21 cellular contexts compared by ENCODE assay signal in genomic region chr20:23507346-23507745, GRCh38. TPM values are rescaled to one million over a fixed set of nuclear protein-coding genes. Genes with fewer than 3 reads are reported as not detected.
DNase-seq lines count a peak whose midpoint lies in the region; ATAC-seq, FAIRE-seq and TF ChIP-seq lines count a peak whose summit lies in the region.
"Had no signal": no experiment of that assay in that cellular context is flagged by ENCODE, and none has a peak within 500 bp of the region (broad histone marks: within the 10 kb centered on the region; RNA-seq: fewer than 3 reads in every experiment).

No MANE protein-coding gene starts in this region.

- dilution Hi-C loops in IMR-90 (cut with HindIII; ENCODE audit: low sequenced_read_pairs, unreplicated experiment) = no loop called here

- CTCF ChIA-PET in IMR-90 (lab: Yijun Ruan, JAX) (no interaction called here), K562 (lab: Yijun Ruan, JAX; ENCODE audit: low intra/inter-chr PET ratio) (interaction anchor here (0.7 kb wide), 1 partner anchor 395 kb away, joined by 3 read pairs; no protein-coding TSS in a partner anchor)

- FAIRE-seq in K562 (lab: Jason Lieb, UNC) = no peak

- no peak overlapping the region for H2BK120ac ChIP-seq in IMR-90 (ENCODE audit: low read depth, low read length)

- H2BK15ac ChIP-seq in IMR-90 (ENCODE audit: low read depth, low read length) = no peak overlapping the region

- H3K9me3 ChIP-seq in IMR-90 (ENCODE audit: control insufficient read depth, insufficient read depth, low read length) = no peaks in the 10 kb centered on the region
- no peaks in the 10 kb centered on the region for H3K9me3 ChIP-seq in K562 (replicated peaks; ENCODE audit: control insufficient read depth, insufficient read depth, low read depth, low read length)

- H3K36me3 ChIP-seq in GM23338 (ENCODE audit: insufficient read depth) = no peaks in the 10 kb centered on the region
- H3K36me3 ChIP-seq in IMR-90 (ENCODE audit: control insufficient read depth, insufficient read depth, low read length) = no peaks in the 10 kb centered on the region
- H3K36me3 ChIP-seq in K562 (ENCODE audit: control insufficient read depth, insufficient read depth, low read length) = no peaks in the 10 kb centered on the region

- in situ Hi-C loops in IMR-90 (cut with MboI; ENCODE audit: low sequenced_read_pairs) (no loop called here), K562 (cut with MboI) (no loop called here)

- intact Hi-C loops in IMR-90 (cut with micrococcal nuclease) = no loop called here
- intact Hi-C loops in K562 (cut with micrococcal nuclease) = no loop called here
- intact Hi-C loops in head of caudate nucleus (cut with DNase I) = no loop called here

- H3K27ac ChIP-seq in GM23338 (ENCODE audit: low read depth) (no peak overlapping the region), IMR-90 (ENCODE audit: insufficient read depth, low read length) (no peak overlapping the region), K562 (ENCODE audit: extremely low read depth, low read depth, low read length) (no peak overlapping the region)
- H3K27ac ChIP-seq: KMS-11 had no signal

- H3K4me3 Mint-ChIP-seq in GM23338 (no peak overlapping the region), nephron progenitor cell (no peak overlapping the region)
- H3K4me3 Mint-ChIP-seq: CD14-positive monocyte had no signal

- peak overlapping the region; percentile 63; the same call in 1 of the 2 replicates for H3K4me2 ChIP-seq in GM23338
- no peak overlapping the region for H3K4me2 ChIP-seq in IMR-90 (ENCODE audit: low read depth, low read length)
- no peak overlapping the region for H3K4me2 ChIP-seq in K562 (ENCODE audit: insufficient read depth, low read length)
- H3K4me2 ChIP-seq: KMS-11 had no signal

- no peak overlapping the region for H3K23ac ChIP-seq in IMR-90 (ENCODE audit: low read depth, low read length)

- H3K27me3 ChIP-seq in GM23338 (ENCODE audit: insufficient read depth) (no peaks in the 10 kb centered on the region), IMR-90 (ENCODE audit: control insufficient read depth, insufficient read depth, low read length) (no peaks in the 10 kb centered on the region; the same call in 1 of the 2 replicates), K562 (ENCODE audit: control insufficient read depth in 2 of 2, insufficient read depth in 2 of 2, low read length in 2 of 2) (peaks cover 2 to 23% of the 10 kb centered on the region in 2 experiments; a peak in 2 of 5 replicates)

- no peak overlapping the region for H3K56ac ChIP-seq in IMR-90 (ENCODE audit: extremely low read depth, insufficient read depth, low read length)

- H3K4me1 Mint-ChIP-seq in GM23338 = peaks cover 20% of the 10 kb centered on the region
- peaks cover 60% of the 10 kb centered on the region for H3K4me1 Mint-ChIP-seq in nephron progenitor cell
- H3K4me1 Mint-ChIP-seq: CD14-positive monocyte had no signal

- H3K14ac ChIP-seq in IMR-90 (replicated peaks; ENCODE audit: low read depth, low read length) = no peak overlapping the region

- no peaks in the 10 kb centered on the region for H3K36me3 Mint-ChIP-seq in GM23338 (ENCODE audit: low read depth)
- H3K36me3 Mint-ChIP-seq in nephron progenitor cell (ENCODE audit: low read depth) = no peaks in the 10 kb centered on the region
- H3K36me3 Mint-ChIP-seq: CD14-positive monocyte had no signal

- H3K9ac ChIP-seq in IMR-90 (ENCODE audit: low read depth, low read length) (no peak overlapping the region), K562 (ENCODE audit: insufficient read depth in 1 of 2, low read depth in 2 of 2, low read length in 2 of 2) (no peak overlapping the region)
- H3K9ac ChIP-seq: KMS-11 had no signal

- 83% methylated on average over 1 of the region's 6 CpGs; no CpG with 5 or more reads in 1 of the 2 experiments for WGBS in IMR-90 (ENCODE audit: extremely low coverage in 2 of 2, insufficient read length in 1 of 2), 2 experiments
- WGBS in K562 (ENCODE audit: insufficient coverage, low coverage, missing lambda C conversion rate) = 2% methylated on average over 6 of the region's 6 CpGs

- no peak for TF ChIP-seq POLR2A in IMR-90 (IDR thresholded peaks at IDR 0.05; ENCODE audit: low read depth, low read length)
- TF ChIP-seq POLR2A in K562 (conservative IDR thresholded peaks at IDR 0.05) = no peak

- ATAC-seq in GM23338 = peak; percentile 84
- ATAC-seq in IMR-90 (ENCODE audit: low read depth) = no peak
- peak; percentile 68 for ATAC-seq in K562
- ATAC-seq in HG03521 (IDR thresholded peaks at IDR 0.05; ENCODE audit: unreplicated experiment) = no peak

- H2AFZ ChIP-seq in GM23338 (no peak overlapping the region), IMR-90 (replicated peaks; ENCODE audit: low read length, poor library complexity) (peak overlapping the region; percentile 56), K562 (ENCODE audit: low read depth, low read length) (no peak overlapping the region)

- no peak overlapping the region; the same call in 1 of the 2 replicates for H3K27ac Mint-ChIP-seq in GM23338
- H3K27ac Mint-ChIP-seq in nephron progenitor cell = peak overlapping the region; percentile 80
- H3K27ac Mint-ChIP-seq: CD14-positive monocyte had no signal

- no peaks in the 10 kb centered on the region for H3K9me2 ChIP-seq in GM23338 (ENCODE audit: insufficient read depth)

- no peaks in the 10 kb centered on the region for H3K9me1 ChIP-seq in IMR-90 (ENCODE audit: insufficient read depth, low read length)
- H3K9me1 ChIP-seq in K562 (ENCODE audit: control insufficient read depth, insufficient read depth, low read length) = no peaks in the 10 kb centered on the region

- TF ChIP-seq CTCF in GM23338 (conservative IDR thresholded peaks at IDR 0.05; ENCODE audit: low read depth in 2 of 2) (peak; percentile 35 to 46; a peak in 3 of 4 replicates), IMR-90 (conservative IDR thresholded peaks at IDR 0.05; ENCODE audit: low read depth, low read length) (no peak), K562 (IDR thresholded peaks at IDR 0.05 in 2 of 3, conservative IDR thresholded peaks at IDR 0.05 in 1 of 3; ENCODE audit: insufficient read depth in 2 of 3, low read depth in 1 of 3, low read length in 3 of 3) (peak; percentile 21 to 83 (median 56); a peak in 4 of 6 replicates), nephron progenitor cell (IDR thresholded peaks at IDR 0.05) (no peak)

- no peak overlapping the region for H3K18ac ChIP-seq in IMR-90 (ENCODE audit: low read depth, low read length)

- no peak overlapping the region for H4K8ac ChIP-seq in IMR-90 (ENCODE audit: low read depth in 2 of 2, low read length in 2 of 2)

- no TSS peak for BruUV-seq in IMR-90 (replicated peaks; lab: Mats Ljungman, UMichigan)
- BruUV-seq in K562 (replicated peaks; lab: Mats Ljungman, UMichigan) = no TSS peak

- no peak overlapping the region for H4K5ac ChIP-seq in IMR-90 (ENCODE audit: low read depth, low read length)

- no peak overlapping the region for H2AK5ac ChIP-seq in IMR-90 (ENCODE audit: low read depth, low read length)

- no peaks in the 10 kb centered on the region for H3K79me1 ChIP-seq in IMR-90 (ENCODE audit: low read depth in 1 of 2, low read length in 2 of 2)

- DNase-seq in GM23338 (ENCODE audit: low spot score) (peak; percentile 36), IMR-90 (no peak), K562 (ENCODE audit: extremely low read depth in 1 of 4, low spot score in 3 of 4) (no peak), nephron progenitor cell (no peak), head of caudate nucleus (no peak)
- no peak for DNase-seq in stimulated activated CD4-positive, alpha-beta T cell treated with anti-CD3 and anti-CD28 coated beads, Interleukin-4, amount 100 ng/mL, for 24 hours
- DNase-seq: ACHN, AML-193, EL, HCEC 1CT, NCI-H1048, NCI-H146, NCI-H2081, NCI-H2227 treated with DMSO at 0.1 percent for 48 hours, RPMI8226, SIG-M5, SW 1271 had no signal

- H3K27me3 Mint-ChIP-seq in GM23338 (ENCODE audit: insufficient read depth, low read depth, poor library complexity) (peaks cover 9% of the 10 kb centered on the region), nephron progenitor cell (ENCODE audit: low read depth, poor library complexity) (peaks cover 2% of the 10 kb centered on the region)

- H3K4me1 ChIP-seq in GM23338 (ENCODE audit: insufficient read depth) (peaks cover 6% of the 10 kb centered on the region; the same call in 1 of the 2 replicates), IMR-90 (ENCODE audit: control insufficient read depth, insufficient read depth, low read length) (no peaks in the 10 kb centered on the region), K562 (replicated peaks in 1 of 2; ENCODE audit: control insufficient read depth in 2 of 2, insufficient read depth in 2 of 2, low read length in 2 of 2) (no peaks in the 10 kb centered on the region)

- no peak overlapping the region for H4K91ac ChIP-seq in IMR-90 (ENCODE audit: insufficient read depth, low read depth, low read length)

- TF ChIP-seq RAD21 in IMR-90 (IDR thresholded peaks at IDR 0.05; ENCODE audit: low read length) = no peak
- no peak; a peak in 1 of 4 replicates for TF ChIP-seq RAD21 in K562 (CRISPR knock-in tag; conservative IDR thresholded peaks at IDR 0.05 in 1 of 2, IDR thresholded peaks at IDR 0.05 in 1 of 2)

- no peak overlapping the region for H3K4ac ChIP-seq in IMR-90 (ENCODE audit: low read depth, low read length)

- H2BK20ac ChIP-seq in IMR-90 (ENCODE audit: low read depth, low read length) = no peak overlapping the region

- no peak for TF ChIP-seq EP300 in K562 (IDR thresholded peaks at IDR 0.05; ENCODE audit: low read length)

- no peaks in the 10 kb centered on the region for H3K79me2 ChIP-seq in GM23338 (replicated peaks; ENCODE audit: insufficient read depth)
- H3K79me2 ChIP-seq in K562 (ENCODE audit: control insufficient read depth, insufficient read depth, low read length) = no peaks in the 10 kb centered on the region

- H3K9me3 Mint-ChIP-seq in GM23338 (no peaks in the 10 kb centered on the region), nephron progenitor cell (no peaks in the 10 kb centered on the region)

- POLR2A ChIA-PET in IMR-90 (lab: Charles Lee; ENCODE audit: unreplicated experiment) (no interaction called here), K562 (lab: Yijun Ruan, JAX) (interaction anchor here (0.6 kb wide), 1 partner anchor 18 kb away, joined by 3 read pairs; no protein-coding TSS in a partner anchor)

- H3K4me3 ChIP-seq in GM23338 = no peak overlapping the region
- H3K4me3 ChIP-seq in IMR-90 (ENCODE audit: insufficient read depth, low read depth, low read length) = no peak overlapping the region
- no peak overlapping the region for H3K4me3 ChIP-seq in K562

- H2BK5ac ChIP-seq in IMR-90 (ENCODE audit: low read depth, low read length, poor library complexity, severe bottlenecking) = no peak overlapping the region

- H3F3A ChIP-seq in GM23338 (replicated peaks; ENCODE audit: low read depth) = no peaks in the 10 kb centered on the region

- H4K20me1 ChIP-seq in GM23338 (replicated peaks; ENCODE audit: insufficient read depth) (no peaks in the 10 kb centered on the region), IMR-90 (ENCODE audit: insufficient read depth, low read length) (no peaks in the 10 kb centered on the region), K562 (replicated peaks; ENCODE audit: control insufficient read depth, insufficient read depth, low read length) (no peaks in the 10 kb centered on the region)

- no peak overlapping the region for H2AK9ac ChIP-seq in IMR-90 (replicated peaks; ENCODE audit: low read depth, low read length, poor library complexity)

RNA-seq across cellular contexts. Expression of gene CST8, which starts 16.4 kb away (rescaled TPM):
- total RNA-seq in GM23338 (2014; rRNA removed; shearing (Covaris generic)) = not detected in 2 replicates
- polyA plus RNA-seq in GM23338 (2016; fragmentation: Nextera tagmentation; extraction: Ambion mirVana) (not detected in 2 replicates), IMR-90 (2012; rRNA removed) (not detected in 2 replicates), K562 (2011; rRNA removed) (not detected in 2 replicates), K562 (2014; fragmentation: Illumina TruSeq; extraction: Trizol) (not detected in 2 replicates), K562 (2014; fragmentation: Nextera tagmentation; extraction: Ambion mirVana) (not detected), K562 (2014; rRNA removed) (not detected in 2 replicates)
- total RNA-seq in IMR-90 (2012; rRNA removed) (not detected in 2 replicates), K562 (2014; rRNA removed) (not detected in 2 replicates), K562 (2014; rRNA removed; fragmentation: Illumina TruSeq; extraction: Trizol) (not detected in 2 replicates), K562 (2015; rRNA removed; fragmentation: Illumina TruSeq; extraction: Trizol) (not detected in 2 replicates), K562 (2021) (not detected in 2 replicates)
- polyA plus RNA-seq in IMR-90 (2012; cell fraction: cytosol; rRNA removed) = not detected in 2 replicates
- not detected in 2 replicates for polyA plus RNA-seq in IMR-90 (2012; cell fraction: nucleus; rRNA removed; ENCODE audit: low replicate concordance)
- not detected in 2 replicates for total RNA-seq in K562 (2011; cell fraction: chromatin; rRNA removed; ENCODE audit: low replicate concordance)
- total RNA-seq in K562 (2011; cell fraction: nucleolus; rRNA removed) = not detected in 2 replicates
- total RNA-seq in K562 (2011; cell fraction: nucleoplasm; rRNA removed) = not detected in 2 replicates
- polyA plus RNA-seq in K562 (2011; cell fraction: cytosol; rRNA removed) = not detected in 2 replicates
- not detected in 2 replicates for polyA plus RNA-seq in K562 (2011; cell fraction: nucleus; rRNA removed)
- polyA plus RNA-seq in K562 (2012) = not detected in 2 replicates
- polyA minus RNA-seq in K562 (2011; rRNA and poly(A)+ RNA removed) = not detected in 2 replicates
- polyA minus RNA-seq in K562 (2011; cell fraction: cytosol; rRNA and poly(A)+ RNA removed) = not detected in 2 replicates
- not detected in 2 replicates for polyA minus RNA-seq in K562 (2011; cell fraction: nucleus; rRNA and poly(A)+ RNA removed)
- total RNA-seq: MCF 10A had no signal
- polyA plus RNA-seq: CD14-positive monocyte had no signal

RNA-seq across cellular contexts. Expression of gene CST11, which starts 54.7 kb away (rescaled TPM):
- not detected in 2 replicates for total RNA-seq in GM23338 (2014; rRNA removed; shearing (Covaris generic))
- polyA plus RNA-seq in GM23338 (2016; fragmentation: Nextera tagmentation; extraction: Ambion mirVana) = 0.73 TPM in 1 of 2 replicates, not detected in the other
- total RNA-seq in IMR-90 (2012; rRNA removed) = not detected in 2 replicates
- not detected in 2 replicates for polyA plus RNA-seq in IMR-90 (2012; rRNA removed)
- not detected in 2 replicates for polyA plus RNA-seq in IMR-90 (2012; cell fraction: cytosol; rRNA removed)
- not detected in 2 replicates for polyA plus RNA-seq in IMR-90 (2012; cell fraction: nucleus; rRNA removed; ENCODE audit: low replicate concordance)
- total RNA-seq in K562 (2011; cell fraction: chromatin; rRNA removed; ENCODE audit: low replicate concordance) = not detected in 2 replicates
- total RNA-seq in K562 (2011; cell fraction: nucleolus; rRNA removed) = not detected in 2 replicates
- not detected in 2 replicates for total RNA-seq in K562 (2011; cell fraction: nucleoplasm; rRNA removed)
- not detected in 2 replicates for total RNA-seq in K562 (2014; rRNA removed)
- total RNA-seq in K562 (2014; rRNA removed; fragmentation: Illumina TruSeq; extraction: Trizol) = not detected in 2 replicates
- not detected in 2 replicates for total RNA-seq in K562 (2015; rRNA removed; fragmentation: Illumina TruSeq; extraction: Trizol)
- not detected in 2 replicates for total RNA-seq in K562 (2021)
- not detected in 2 replicates for polyA plus RNA-seq in K562 (2011; rRNA removed)
- polyA plus RNA-seq in K562 (2011; cell fraction: cytosol; rRNA removed) = not detected in 2 replicates
- not detected in 2 replicates for polyA plus RNA-seq in K562 (2011; cell fraction: nucleus; rRNA removed)
- polyA plus RNA-seq in K562 (2012) = not detected in 2 replicates
- polyA plus RNA-seq in K562 (2014; fragmentation: Illumina TruSeq; extraction: Trizol) = not detected in 2 replicates
- polyA plus RNA-seq in K562 (2014; fragmentation: Nextera tagmentation; extraction: Ambion mirVana) = not detected
- not detected in 2 replicates for polyA plus RNA-seq in K562 (2014; rRNA removed)
- polyA minus RNA-seq in K562 (2011; rRNA and poly(A)+ RNA removed) = not detected in 2 replicates
- not detected in 2 replicates for polyA minus RNA-seq in K562 (2011; cell fraction: cytosol; rRNA and poly(A)+ RNA removed)
- polyA minus RNA-seq in K562 (2011; cell fraction: nucleus; rRNA and poly(A)+ RNA removed) = not detected in 2 replicates
- total RNA-seq: MCF 10A had no signal
- polyA plus RNA-seq: CD14-positive monocyte had no signal

Comparison
In these comparisons a context has a peak if more than half of its experiments do, and no peak if none do; other contexts are left out.
1. ATAC-seq: peak in GM23338 (single experiment) and K562 (single experiment); none in IMR-90 (single experiment) and HG03521 (single experiment).
2. CTCF ChIP-seq: peak in GM23338 (2 of 2) and K562 (3 of 3); none in IMR-90 (single experiment) and nephron progenitor cell (single experiment).